ENCODE assay signal across 9 cellular contexts in the genomic region with DNA sequence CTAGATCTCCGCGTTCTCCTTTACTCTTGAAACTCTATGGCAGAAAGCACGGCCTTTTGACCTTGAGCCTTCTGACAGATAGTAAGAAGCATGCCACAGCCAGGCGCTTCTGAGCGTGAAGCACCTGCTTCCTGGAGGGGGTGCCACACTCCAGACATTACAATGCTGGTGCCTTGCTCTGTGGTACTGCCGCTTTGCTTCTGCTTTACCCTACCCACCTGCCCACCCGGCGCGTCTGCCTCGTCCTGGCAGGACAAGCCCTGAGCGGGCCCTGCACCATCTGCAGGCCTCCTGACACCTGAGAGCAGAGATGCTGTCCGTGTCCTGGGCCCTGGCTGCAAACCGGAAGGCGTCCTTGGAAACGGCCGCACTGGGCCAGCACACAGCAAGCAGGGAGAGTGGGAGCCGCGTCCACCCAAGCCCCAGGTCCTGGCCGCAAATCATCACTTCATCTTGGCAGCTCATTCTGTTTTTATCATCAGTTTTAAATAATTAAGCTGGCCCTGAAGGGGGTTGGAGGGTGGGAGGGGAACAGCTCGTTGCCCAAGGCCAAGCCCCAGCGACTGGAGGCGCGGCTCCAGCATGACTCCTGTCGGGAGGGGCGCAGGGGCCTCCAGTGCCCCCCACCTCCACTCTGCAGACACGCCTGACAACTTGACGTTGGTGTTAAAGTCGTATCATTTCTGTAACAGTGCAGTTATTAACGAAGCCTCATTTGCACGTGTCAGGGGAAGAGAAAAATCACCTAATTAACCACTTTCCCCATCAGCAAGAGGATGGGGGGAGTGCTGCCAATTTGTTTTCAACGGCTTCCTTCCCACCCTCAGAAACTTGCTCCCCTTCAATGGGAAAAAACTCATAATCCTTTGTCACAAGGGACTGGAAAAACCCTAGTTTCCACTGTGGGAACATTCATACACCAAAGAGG.
DNase-seq lines count a peak whose midpoint lies in the region; ATAC-seq and TF ChIP-seq lines count a peak whose summit lies in the region.
"Had no signal": no experiment of that assay in that cellular context is flagged by ENCODE, and none has a peak within 500 bp of the region (broad histone marks: within the 10 kb centered on the region; RNA-seq: fewer than 3 reads in every experiment).

No MANE protein-coding gene starts in this region.

- intact Hi-C loops in left ventricle myocardium inferior (cut with micrococcal nuclease) = no loop called here

- H3K4me1 ChIP-seq in left ventricle myocardium inferior = peaks cover 39% of the 10 kb centered on the region

- peak; percentile 20 for TF ChIP-seq CTCF in left ventricle myocardium inferior (IDR thresholded peaks at IDR 0.05; ENCODE audit: borderline replicate concordance)

- ATAC-seq in GM18517 (IDR thresholded peaks at IDR 0.05; ENCODE audit: unreplicated experiment) = no peak

- no peak overlapping the region for H3K4me3 ChIP-seq in left ventricle myocardium inferior
- H3K4me3 ChIP-seq: skin epidermis had no signal

- H3K27me3 ChIP-seq in left ventricle myocardium inferior (ENCODE audit: low read depth) = no peaks in the 10 kb centered on the region

- no peaks in the 10 kb centered on the region for H3K36me3 ChIP-seq in left ventricle myocardium inferior

- DNase-seq in EL = peak; percentile 21
- peak; percentile 45 for DNase-seq in GM19240 (ENCODE audit: insufficient read length, low spot score)
- DNase-seq in MV-4-11 (lab: John Stamatoyannopoulos, UW) = peak; percentile 25
- DNase-seq in left ventricle myocardium inferior = no peak
- no peak for DNase-seq in AG20443 (ENCODE audit: low spot score)
- no peak for DNase-seq in mesenteric fat pad (ENCODE audit: low spot score)
- DNase-seq in activated CD8-positive, alpha-beta memory T cell treated with anti-CD3 and anti-CD28 coated beads for 24 hours = no peak

- H3K9me3 ChIP-seq in left ventricle myocardium inferior (replicated peaks) = no peaks in the 10 kb centered on the region

- peak overlapping the region; percentile 22 for H3K27ac ChIP-seq in left ventricle myocardium inferior (replicated peaks)
- H3K27ac ChIP-seq: skin epidermis had no signal

Comparison
In these comparisons a context has a peak if more than half of its experiments do, and no peak if none do; other contexts are left out.
1. DNase-seq: peak in EL (single experiment), GM19240 (single experiment) and MV-4-11 (single experiment); none in left ventricle myocardium inferior (single experiment), AG20443 (single experiment), mesenteric fat pad (single experiment) and activated CD8-positive, alpha-beta memory T cell treated with anti-CD3 and anti-CD28 coated beads for 24 hours (single experiment).